In the genomic region with DNA sequence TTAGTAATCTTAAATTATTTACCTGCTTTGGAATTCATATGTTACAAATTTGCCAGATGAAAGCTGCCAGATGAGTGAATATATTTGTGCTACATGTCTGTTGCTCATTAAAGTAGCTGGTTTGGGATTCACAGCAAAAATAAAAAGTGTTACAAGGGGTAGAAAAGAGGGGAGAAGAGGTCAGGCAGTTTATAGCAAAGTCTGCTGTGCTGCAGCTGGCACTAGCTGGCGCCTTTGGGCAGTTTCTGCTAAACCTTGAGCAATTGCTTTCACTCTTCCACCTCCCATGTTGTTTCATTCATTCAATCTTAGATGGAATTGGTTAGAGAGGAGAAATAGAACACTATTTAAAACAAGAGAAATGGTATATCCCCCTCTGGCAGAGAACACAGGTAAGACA, we compare ENCODE assay signal across 24 cellular contexts.
"Had no signal": no experiment of that assay in that cellular context is flagged by ENCODE, and none has a peak within 500 bp of the region (broad histone marks: within the 10 kb centered on the region; RNA-seq: fewer than 3 reads in every experiment).

No MANE protein-coding gene starts in this region.

- H3K4me3 ChIP-seq: breast epithelium, heart left ventricle, mucosa of descending colon, testis, vagina had no signal

- H3K27ac ChIP-seq: breast epithelium, heart left ventricle, parathyroid adenoma, testis, vagina had no signal

- H2AFZ ChIP-seq: parathyroid adenoma had no signal

- H3K9me3 ChIP-seq: breast epithelium, heart left ventricle, mucosa of descending colon, testis, vagina had no signal

- DNase-seq: activated CD4-positive, alpha-beta T cell treated with anti-CD3 and anti-CD28 coated beads for 4 hours; activated CD4-positive, alpha-beta T cell treated with anti-CD3 and anti-CD28 coated beads, Interleukin-2, amount 50 U/mL, for 48 hours; activated CD4-positive, CD25-positive, alpha-beta regulatory T cell; activated CD8-positive, alpha-beta memory T cell treated with anti-CD3 and anti-CD28 coated beads, Interleukin-2, amount 50 U/mL, for 48 hours; activated naive CD4-positive, alpha-beta T cell treated with anti-CD3 and anti-CD28 coated beads for 36 hours; activated naive CD8-positive, alpha-beta T cell treated with anti-CD3 and anti-CD28 coated beads, Interleukin-2, amount 10 ng/mL, durations not matched to agents 7 days and 5 days; activated T-cell treated with anti-CD3 and anti-CD28 coated beads, Interleukin-2, amount 50 U/mL, for 48 hours; amniotic stem cell; heart left ventricle; islet precursor cell; left colon; mucosa of descending colon; nephron progenitor cell; small intestine; stimulated activated CD4-positive, alpha-beta T cell treated with anti-CD3 and anti-CD28 coated beads, Interleukin-2, amount 100 ng/mL, for 48 hours; stimulated activated CD8-positive, alpha-beta memory T cell treated with anti-CD3 and anti-CD28 coated beads, Interleukin-4, amount 100 ng/mL, for 48 hours; stimulated activated naive B cell treated with anti-CD40 and anti-IgM and Interleukin-4, amounts not matched to agents 10 μg/mL and 1 μg/mL and 100 μg/mL, for 72 hours; T-helper 9 cell; testis had no signal

- H3K27me3 ChIP-seq: breast epithelium, heart left ventricle, testis, vagina had no signal

- H3K4me1 ChIP-seq: breast epithelium, heart left ventricle, parathyroid adenoma, testis, vagina had no signal

- FAIRE-seq: colon, small intestine had no signal

- ATAC-seq: heart left ventricle; left colon; mucosa of descending colon; sciatic nerve; stimulated activated naive B cell treated with anti-CD40 and anti-IgM and Interleukin-4, amounts not matched to agents 10 μg/mL and 1 μg/mL and 100 μg/mL, for 72 hours had no signal

- H3K79me2 ChIP-seq: parathyroid adenoma had no signal

- H3K36me3 ChIP-seq: breast epithelium, heart left ventricle, vagina had no signal

- H3K9ac ChIP-seq: parathyroid adenoma had no signal
